27 cellular contexts compared by ENCODE assay signal in the genomic region with DNA sequence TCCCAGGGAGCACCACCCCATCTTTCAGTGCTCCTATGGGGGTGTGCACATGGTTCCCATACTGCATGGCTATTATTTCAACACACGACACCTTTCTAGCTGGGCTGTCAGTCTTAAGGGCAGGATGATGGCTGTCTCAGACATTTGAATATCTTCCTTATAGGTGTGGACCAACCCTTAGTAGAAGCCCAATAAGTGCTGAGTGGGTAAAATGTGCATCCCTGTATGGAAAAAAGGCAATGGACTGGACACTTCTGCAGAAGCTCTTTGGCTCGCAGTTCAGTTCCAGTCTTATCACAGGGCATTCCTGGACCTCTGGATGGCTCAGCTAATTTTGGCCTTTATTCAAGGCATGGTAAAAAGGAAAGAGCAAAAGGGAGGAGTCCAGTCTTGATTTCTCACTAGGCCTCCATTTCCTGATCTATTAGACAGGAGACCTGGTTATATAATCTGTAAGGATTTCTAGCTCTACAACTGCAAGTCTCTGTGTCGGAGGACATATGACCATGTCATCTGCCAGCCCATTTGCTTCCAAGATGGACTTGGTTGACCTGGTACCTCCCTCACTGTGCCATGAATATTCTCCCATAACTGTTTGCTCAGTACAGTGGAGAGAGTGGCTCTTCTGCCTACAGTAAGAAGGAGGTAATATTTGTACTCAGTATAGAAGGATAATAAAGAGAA.
"Had no signal": no experiment of that assay in that cellular context is flagged by ENCODE, and none has a peak within 500 bp of the region (broad histone marks: within the 10 kb centered on the region; RNA-seq: fewer than 3 reads in every experiment).

No MANE protein-coding gene starts in this region.

- H3K4me1 ChIP-seq: psoas muscle, suprapubic skin, vagina had no signal

- H3K9me3 ChIP-seq: esophagus squamous epithelium, mucosa of descending colon, psoas muscle, suprapubic skin, transverse colon, vagina had no signal

- H3K4me2 ChIP-seq: smooth muscle cell had no signal

- ATAC-seq: effector memory CD8-positive, alpha-beta T cell; mucosa of descending colon; psoas muscle; sciatic nerve; stimulated activated naive CD8-positive, alpha-beta T cell treated with anti-CD3 and anti-CD28 coated beads, Interleukin-15, amount 100 ng/mL, for 72 hours had no signal

- FAIRE-seq: endometrium, frontal cortex had no signal

- DNase-seq: cortex of kidney; effector memory CD8-positive, alpha-beta T cell; erythroblast; esophagus squamous epithelium; hypothalamus; immature natural killer cell; islet precursor cell; kidney glomerular epithelial cell; mesenchymal stem cell; mucosa of descending colon; naive B cell; nephron progenitor cell; nucleus accumbens; psoas muscle; stimulated activated CD4-positive, alpha-beta T cell treated with anti-CD3 and anti-CD28 coated beads, Interleukin-12 subunit alpha, Interleukin-12 subunit beta, amount 100 ng/mL, for 4 hours; stimulated activated CD4-positive, alpha-beta T cell treated with anti-CD3 and anti-CD28 coated beads, Interleukin-1b, Interleukin-23, amount 100 ng/mL, for 48 hours; stimulated activated CD4-positive, alpha-beta T cell treated with anti-CD3 and anti-CD28 coated beads, Interleukin-4, amount 100 ng/mL, for 1 hour; stimulated activated CD8-positive, alpha-beta memory T cell treated with anti-CD3 and anti-CD28 coated beads, Interleukin-4, amount 100 ng/mL, for 48 hours; stimulated activated naive CD4-positive, alpha-beta T cell; stimulated activated naive CD8-positive, alpha-beta T cell treated with anti-CD3 and anti-CD28 coated beads, Interleukin-15, amount 100 ng/mL, for 72 hours; transverse colon had no signal

- H3K27ac ChIP-seq: esophagus squamous epithelium, psoas muscle, suprapubic skin, transverse colon, vagina had no signal

- H3K4me3 ChIP-seq: esophagus squamous epithelium, mucosa of descending colon, psoas muscle, smooth muscle cell, suprapubic skin, transverse colon, vagina had no signal

- H3K36me3 ChIP-seq: esophagus squamous epithelium, suprapubic skin, transverse colon, vagina had no signal

- H3K27me3 ChIP-seq: esophagus squamous epithelium, suprapubic skin, transverse colon, vagina had no signal
